Comparison of ENCODE assay signal across 8 cellular contexts in genomic region chr17:78484300-78485159, GRCh38.
DNase-seq lines count a peak whose midpoint lies in the region; ATAC-seq and TF ChIP-seq lines count a peak whose summit lies in the region.

No MANE protein-coding gene starts in this region.

- H3K27me3 ChIP-seq in esophagus muscularis mucosa (peaks cover 0 to 17% (median 0%) of the 10 kb centered on the region in 4 donors), SJCRH30 (no peaks in the 10 kb centered on the region)

- H3K9me3 ChIP-seq in esophagus muscularis mucosa, result no peaks in the 10 kb centered on the region
- H3K9me3 ChIP-seq in SJCRH30 (replicated peaks), result no peaks in the 10 kb centered on the region

- H3K27ac ChIP-seq in esophagus muscularis mucosa (replicated peaks in 1 of 4) (no peak overlapping the region), SJCRH30 (no peak overlapping the region)

- no peaks in the 10 kb centered on the region for H3K36me3 ChIP-seq in esophagus muscularis mucosa
- no peaks in the 10 kb centered on the region for H3K36me3 ChIP-seq in SJCRH30

- H3K4me3 ChIP-seq in esophagus muscularis mucosa, result peak overlapping the region; percentile 15 to 37 (median 28)
- peak overlapping the region; percentile 16 for H3K4me3 ChIP-seq in retinal pigment epithelial cell (ENCODE audit: low read length)
- H3K4me3 ChIP-seq in SJCRH30, result no peak overlapping the region

- peaks cover 21% of the 10 kb centered on the region for H3K27me3 Mint-ChIP-seq in IgD-negative memory B cell
- peaks cover 12% of the 10 kb centered on the region for H3K27me3 Mint-ChIP-seq in activated CD8-positive, alpha-beta T cell treated with anti-CD3 and anti-CD28 coated beads, Interleukin-2, amount 10 ng/mL, durations not matched to agents 7 days and 5 days (ENCODE audit: low read depth)

- WGBS in esophagus muscularis mucosa, result 23% methylated on average over 8 of the region's 39 CpGs

- no peak overlapping the region for H3K27ac Mint-ChIP-seq in IgD-negative memory B cell
- H3K27ac Mint-ChIP-seq in activated CD8-positive, alpha-beta T cell treated with anti-CD3 and anti-CD28 coated beads, Interleukin-2, amount 10 ng/mL, durations not matched to agents 7 days and 5 days, result no peak overlapping the region

- no peaks in the 10 kb centered on the region for H3K9me3 Mint-ChIP-seq in IgD-negative memory B cell
- no peaks in the 10 kb centered on the region for H3K9me3 Mint-ChIP-seq in activated CD8-positive, alpha-beta T cell treated with anti-CD3 and anti-CD28 coated beads, Interleukin-2, amount 10 ng/mL, durations not matched to agents 7 days and 5 days (ENCODE audit: insufficient read depth)

- TF ChIP-seq CTCF in esophagus muscularis mucosa (IDR thresholded peaks at IDR 0.05) (no peak), retinal pigment epithelial cell (conservative IDR thresholded peaks at IDR 0.05; ENCODE audit: low read depth, low read length) (no peak)

- POLR2A ChIA-PET in activated CD8-positive, alpha-beta T cell treated with anti-CD3 and anti-CD28 coated beads, Interleukin-2, amount 10 ng/mL, durations not matched to agents 7 days and 5 days (lab: Charles Lee), result no interaction called here

- H3K36me3 Mint-ChIP-seq in IgD-negative memory B cell, result no peaks in the 10 kb centered on the region
- no peaks in the 10 kb centered on the region for H3K36me3 Mint-ChIP-seq in activated CD8-positive, alpha-beta T cell treated with anti-CD3 and anti-CD28 coated beads, Interleukin-2, amount 10 ng/mL, durations not matched to agents 7 days and 5 days (ENCODE audit: low read depth)

- DNase-seq in GM03348 (ENCODE audit: low spot score), result peak; percentile 87
- peak; percentile 64 for DNase-seq in activated CD8-positive, alpha-beta T cell treated with anti-CD3 and anti-CD28 coated beads, Interleukin-2, amount 10 ng/mL, durations not matched to agents 7 days and 5 days
- no peak for DNase-seq in esophagus muscularis mucosa (ENCODE audit: extremely low spot score)
- no peak for DNase-seq in retinal pigment epithelial cell (ENCODE audit: low read depth)
- no peak for DNase-seq in SJCRH30

- ATAC-seq in activated CD8-positive, alpha-beta T cell treated with anti-CD3 and anti-CD28 coated beads, Interleukin-2, amount 10 ng/mL, durations not matched to agents 7 days and 5 days, result peak; percentile 95
- ATAC-seq in GM21515 (IDR thresholded peaks at IDR 0.05; ENCODE audit: unreplicated experiment) (no peak), GM18498 (IDR thresholded peaks at IDR 0.05; ENCODE audit: unreplicated experiment) (no peak)

- intact Hi-C loops in esophagus muscularis mucosa (cut with DNase I), result no loop called here

- H3K4me1 ChIP-seq in esophagus muscularis mucosa, result peaks cover 0 to 11% (median 10%) of the 10 kb centered on the region in 4 donors
- no peaks in the 10 kb centered on the region for H3K4me1 ChIP-seq in SJCRH30

- peak overlapping the region in 3 of 4 donors; percentile 67 to 87 (median 86) for H3K4me3 Mint-ChIP-seq in IgD-negative memory B cell
- peak overlapping the region; percentile 55 for H3K4me3 Mint-ChIP-seq in activated CD8-positive, alpha-beta T cell treated with anti-CD3 and anti-CD28 coated beads, Interleukin-2, amount 10 ng/mL, durations not matched to agents 7 days and 5 days

- peaks cover 0 to 4% (median 3%) of the 10 kb centered on the region in 3 donors for H3K4me1 Mint-ChIP-seq in IgD-negative memory B cell
- peaks cover 10% of the 10 kb centered on the region for H3K4me1 Mint-ChIP-seq in activated CD8-positive, alpha-beta T cell treated with anti-CD3 and anti-CD28 coated beads, Interleukin-2, amount 10 ng/mL, durations not matched to agents 7 days and 5 days (ENCODE audit: low read depth)

- no peak for TF ChIP-seq EP300 in esophagus muscularis mucosa (IDR thresholded peaks at IDR 0.05)

- no peak for TF ChIP-seq POLR2A in esophagus muscularis mucosa (IDR thresholded peaks at IDR 0.05; ENCODE audit: low read depth)

- CTCF ChIA-PET in activated CD8-positive, alpha-beta T cell treated with anti-CD3 and anti-CD28 coated beads, Interleukin-2, amount 10 ng/mL, durations not matched to agents 7 days and 5 days (lab: Charles Lee), result no interaction called here

Comparison
In these comparisons a context has a peak if more than half of its experiments do, and no peak if none do; other contexts are left out.
1. DNase-seq: peak in GM03348 (single experiment) and activated CD8-positive, alpha-beta T cell treated with anti-CD3 and anti-CD28 coated beads, Interleukin-2, amount 10 ng/mL, durations not matched to agents 7 days and 5 days (single experiment); none in esophagus muscularis mucosa (single experiment), retinal pigment epithelial cell (single experiment) and SJCRH30 (0 of 2).